ENCODE assay signal across 19 cellular contexts in genomic region chr13:54356849-54357248, GRCh38.
A peak's percentile ranks its signal among the peaks of the same experiment; 100 is the strongest.
DNase-seq lines count a peak whose midpoint lies in the region; ATAC-seq, FAIRE-seq and TF ChIP-seq lines count a peak whose summit lies in the region.
"Had no signal": no experiment of that assay in that cellular context is flagged by ENCODE, and none has a peak within 500 bp of the region (broad histone marks: within the 10 kb centered on the region; RNA-seq: fewer than 3 reads in every experiment).

No MANE protein-coding gene starts in this region.

- H3K36me3 ChIP-seq in ES-I3 (ENCODE audit: insufficient read depth, low read length) (0 out of 2 replicates have a peak, but pooled peaks cover 3% of the 10 kb centered on the region), HUES64 (ENCODE audit: insufficient read depth, low read length) (0 out of 2 replicates have a peak, but pooled peaks cover 2% of the 10 kb centered on the region), H1 (ENCODE audit: control insufficient read depth in 2 of 4, insufficient read depth in 4 of 4, low read length in 3 of 4) (no peaks in the 10 kb centered on the region; a peak in 1 of 8 replicates)
- H3K36me3 ChIP-seq in effector memory CD4-positive, alpha-beta T cell (ENCODE audit: control insufficient read depth, insufficient read depth, low read length) = no peaks in the 10 kb centered on the region
- H3K36me3 ChIP-seq: BE2C had no signal

- 11% methylated on average over 1 of the region's 1 CpG for WGBS in HUES64
- WGBS in H1 (ENCODE audit: extremely low coverage in 1 of 2, insufficient coverage in 1 of 2, insufficient read length in 1 of 2, insufficient replicate concordance in 2 of 2, low coverage in 1 of 2, low lambda C conversion rate in 2 of 2, missing lambda C conversion rate in 1 of 2), 2 experiments = 32% methylated on average over 1 of the region's 1 CpG; no CpG with 5 or more reads in 1 of the 2 experiments

- no peak overlapping the region for H3K27ac Mint-ChIP-seq in type B pancreatic cell
- H3K27ac Mint-ChIP-seq: CD4-positive, CD25-positive, alpha-beta regulatory T cell had no signal

- peak overlapping the region; percentile 51 to 64 for H3K4me2 ChIP-seq in H1 (ENCODE audit: insufficient read depth in 1 of 2, low read depth in 2 of 2, low read length in 2 of 2)
- H3K4me2 ChIP-seq: KMS-11 had no signal

- H4K5ac ChIP-seq in H1 (ENCODE audit: insufficient read length, low read depth, low read length) = peak overlapping the region; percentile 84

- H2BK120ac ChIP-seq in H1 (replicated peaks; ENCODE audit: low read depth, low read length) = peak overlapping the region; percentile 92

- H3K9me3 ChIP-seq in ES-I3 (ENCODE audit: control insufficient read depth, insufficient read depth, low read length) = no peaks in the 10 kb centered on the region
- no peaks in the 10 kb centered on the region for H3K9me3 ChIP-seq in HUES64 (ENCODE audit: insufficient read depth, low read depth, low read length)
- H3K9me3 ChIP-seq in H1 (ENCODE audit: insufficient read depth in 2 of 2, low read depth in 1 of 2, low read length in 1 of 2) = no peaks in the 10 kb centered on the region
- no peaks in the 10 kb centered on the region for H3K9me3 ChIP-seq in effector memory CD4-positive, alpha-beta T cell (ENCODE audit: control insufficient read depth, low read length)
- H3K9me3 ChIP-seq: BE2C had no signal

- H2BK15ac ChIP-seq in H1 (ENCODE audit: low read length) = no peak overlapping the region

- peaks cover 4% of the 10 kb centered on the region for H3K27me3 Mint-ChIP-seq in type B pancreatic cell
- H3K27me3 Mint-ChIP-seq: CD4-positive, CD25-positive, alpha-beta regulatory T cell had no signal

- no peak for ATAC-seq in HG03354 (IDR thresholded peaks at IDR 0.05; ENCODE audit: poor library complexity, severe bottlenecking, unreplicated experiment)

- no peak overlapping the region for H3K23ac ChIP-seq in H1 (ENCODE audit: insufficient read length)

- TF ChIP-seq POLR2A in H1 (IDR thresholded peaks at IDR 0.05; ENCODE audit: control extremely low read depth in 1 of 2, low read depth in 2 of 2, low read length in 2 of 2) = no peak

- H3K4me1 ChIP-seq in ES-I3 (ENCODE audit: insufficient read depth, low read length) (peaks cover 23% of the 10 kb centered on the region), HUES64 (ENCODE audit: insufficient read depth, low read length) (peaks cover 48% of the 10 kb centered on the region), H1 (replicated peaks in 1 of 4; ENCODE audit: control insufficient read depth in 3 of 4, insufficient read depth in 4 of 4, low read length in 3 of 4) (peaks cover 0 to 22% (median 6%) of the 10 kb centered on the region in 4 experiments; a peak in 4 of 7 replicates)
- H3K4me1 ChIP-seq in effector memory CD4-positive, alpha-beta T cell (ENCODE audit: control insufficient read depth, insufficient read depth, low read length, poor library complexity, severe bottlenecking) = no peaks in the 10 kb centered on the region
- H3K4me1 ChIP-seq: BE2C had no signal

- FAIRE-seq in H1 (lab: Jason Lieb, UNC) = peak; percentile 84
- FAIRE-seq: A204.1, GM12891 had no signal

- TF ChIP-seq EP300 in H1 (IDR thresholded peaks at IDR 0.05; ENCODE audit: borderline replicate concordance in 1 of 2, low read depth in 2 of 2, low read length in 2 of 2) = no peak

- H3K79me1 ChIP-seq in H1 (ENCODE audit: low read depth, low read length) = no peaks in the 10 kb centered on the region

- no peak overlapping the region for H3K4ac ChIP-seq in H1 (replicated peaks; ENCODE audit: insufficient read length, low read depth, low read length)

- intact Hi-C loops in dorsolateral prefrontal cortex (cut with DNase I) = no loop called here

- no peak overlapping the region for H4K91ac ChIP-seq in H1 (replicated peaks; ENCODE audit: insufficient read length, low read length)

- TF ChIP-seq RAD21 in H1 (IDR thresholded peaks at IDR 0.05 in 1 of 2, conservative IDR thresholded peaks at IDR 0.05 in 1 of 2; ENCODE audit: low read depth in 2 of 2, low read length in 2 of 2) = no peak

- no peak overlapping the region for H3K56ac ChIP-seq in H1 (replicated peaks; ENCODE audit: insufficient read length, low read depth, low read length)

- DNase-seq in H1 (ENCODE audit: low read depth in 1 of 2, low spot score in 2 of 2) (no peak), iPS-NIHi11 (ENCODE audit: low spot score) (peak; percentile 24), type B pancreatic cell (ENCODE audit: extremely low spot score, unreplicated experiment) (no peak), dorsolateral prefrontal cortex (no peak)
- DNase-seq in effector memory CD4-positive, alpha-beta T cell = no peak
- DNase-seq: BE2C; CD4-positive, CD25-positive, alpha-beta regulatory T cell; GOT3; NCI-H1417 treated with DMSO at 0.1 percent for 48 hours; NCI-H187 treated with DMSO at 0.1 percent for 48 hours; NCI-H748 treated with DMSO at 0.1 percent for 48 hours; OCI-M1; Right ventricle myocardium superior had no signal

- H4K8ac ChIP-seq in H1 (ENCODE audit: extremely low read depth, insufficient read depth, low read length) = no peak overlapping the region

- H2BK20ac ChIP-seq in H1 (ENCODE audit: low read length) = no peak overlapping the region; the same call in 1 of the 2 replicates

- H3K27me3 ChIP-seq in HUES64 (ENCODE audit: insufficient read depth, low read length) = no peaks in the 10 kb centered on the region
- no peaks in the 10 kb centered on the region for H3K27me3 ChIP-seq in H1 (replicated peaks in 1 of 4; ENCODE audit: control insufficient read depth in 3 of 4, extremely low read depth in 1 of 4, insufficient read depth in 3 of 4, low read length in 3 of 4)
- no peaks in the 10 kb centered on the region for H3K27me3 ChIP-seq in effector memory CD4-positive, alpha-beta T cell (replicated peaks; ENCODE audit: control insufficient read depth, insufficient read depth, low read length, poor library complexity, severe bottlenecking)
- no peaks in the 10 kb centered on the region for H3K27me3 ChIP-seq in dorsolateral prefrontal cortex
- H3K27me3 ChIP-seq: BE2C had no signal

- H2AFZ ChIP-seq in H1 (ENCODE audit: low read length) = no peak overlapping the region

- H3K4me3 ChIP-seq in HUES64 (ENCODE audit: low read length) (peak overlapping the region; percentile 39), H1 (ENCODE audit: extremely low read depth in 1 of 4, insufficient read depth in 2 of 4, low read depth in 3 of 4, low read length in 4 of 4) (peak overlapping the region in 3 of 4 experiments; percentile 12 to 46 (median 13); a peak in 3 of 8 replicates), dorsolateral prefrontal cortex (no peak overlapping the region)
- no peak overlapping the region for H3K4me3 ChIP-seq in effector memory CD4-positive, alpha-beta T cell (ENCODE audit: insufficient read depth, low read depth, low read length, poor library complexity, severe bottlenecking)

- peak overlapping the region; percentile 89; the same call in 1 of the 2 replicates for H2BK12ac ChIP-seq in H1 (ENCODE audit: low read depth, low read length)

- H4K20me1 ChIP-seq in H1 (replicated peaks in 1 of 2; ENCODE audit: control insufficient read depth in 1 of 2, insufficient read depth in 2 of 2, low read length in 2 of 2) = no peaks in the 10 kb centered on the region

- H3K4me1 Mint-ChIP-seq in type B pancreatic cell (ENCODE audit: unreplicated experiment) = peaks cover 10% of the 10 kb centered on the region
- H3K4me1 Mint-ChIP-seq: CD4-positive, CD25-positive, alpha-beta regulatory T cell had no signal

- H2BK5ac ChIP-seq in H1 (ENCODE audit: low read depth, low read length) = peak overlapping the region; percentile 93

- no peak for TF ChIP-seq CTCF in H1 (IDR thresholded peaks at IDR 0.05; ENCODE audit: control extremely low read depth in 1 of 3, insufficient read depth in 1 of 3, low read depth in 1 of 3, low read length in 3 of 3)
- TF ChIP-seq CTCF in type B pancreatic cell (conservative IDR thresholded peaks at IDR 0.05) = no peak
- no peak for TF ChIP-seq CTCF in dorsolateral prefrontal cortex (IDR thresholded peaks at IDR 0.05 in 54 of 56, conservative IDR thresholded peaks at IDR 0.05 in 2 of 56; ENCODE audit: low read depth in 1 of 56, partially characterized antibody in 56 of 56)

- peak overlapping the region; percentile 97 for H3K27ac ChIP-seq in HUES64 (ENCODE audit: low read depth, low read length)
- peak overlapping the region; percentile 66; the same call in 1 of the 2 replicates for H3K27ac ChIP-seq in H1 (ENCODE audit: low read depth, low read length)
- H3K27ac ChIP-seq in effector memory CD4-positive, alpha-beta T cell (ENCODE audit: insufficient read depth, low read length, poor library complexity, severe bottlenecking) = no peak overlapping the region
- no peak overlapping the region for H3K27ac ChIP-seq in dorsolateral prefrontal cortex
- H3K27ac ChIP-seq: KMS-11 had no signal

- POLR2A ChIA-PET in H1 (lab: Charles Lee; ENCODE audit: partially characterized antibody) = no interaction called here

- H3K18ac ChIP-seq in H1 (ENCODE audit: extremely low read depth, low read length) = peak overlapping the region; percentile 82

- H3K9ac ChIP-seq in ES-I3 (ENCODE audit: low read depth, low read length) (peak overlapping the region; percentile 2; the same call in 1 of the 2 replicates), HUES64 (ENCODE audit: low read depth, low read length) (peak overlapping the region; percentile 38; the same call in 1 of the 2 replicates), H1 (replicated peaks in 1 of 4; ENCODE audit: extremely low read depth in 1 of 4, low read depth in 3 of 4, low read length in 3 of 4) (no peak overlapping the region)
- H3K9ac ChIP-seq: KMS-11 had no signal

- H3K79me2 ChIP-seq in H1 (ENCODE audit: control insufficient read depth in 1 of 2, insufficient read depth in 2 of 2, low read length in 2 of 2) = no peaks in the 10 kb centered on the region

- H3K9me3 Mint-ChIP-seq in type B pancreatic cell = no peaks in the 10 kb centered on the region

- CTCF ChIA-PET in H1 (lab: Charles Lee; ENCODE audit: partially characterized antibody) = interaction anchor here (0.6 kb wide), 1 partner anchor 51 kb away, joined by 3 read pairs; no protein-coding TSS in a partner anchor

- no peak overlapping the region for H3K14ac ChIP-seq in H1 (ENCODE audit: insufficient read length)

- no peaks in the 10 kb centered on the region for H3K36me3 Mint-ChIP-seq in type B pancreatic cell
- H3K36me3 Mint-ChIP-seq: CD4-positive, CD25-positive, alpha-beta regulatory T cell had no signal

- H3K4me3 Mint-ChIP-seq in type B pancreatic cell = no peak overlapping the region
- H3K4me3 Mint-ChIP-seq: CD4-positive, CD25-positive, alpha-beta regulatory T cell had no signal

- H3K23me2 ChIP-seq in H1 (ENCODE audit: low read depth, low read length) = no peaks in the 10 kb centered on the region

- H2AK5ac ChIP-seq in H1 (ENCODE audit: low read depth, low read length) = no peak overlapping the region

TF ChIP-seq in H1, 55 proteins besides CTCF, POLR2A, EP300 and RAD21:
- 0 out of 2 replicates have a peak, but pooled peaks have one; percentile 7 for TF ChIP-seq TAF1 (IDR thresholded peaks at IDR 0.05; ENCODE audit: low read depth, low read length)
- peak; percentile 57; the same call in 1 of the 2 replicates for TF ChIP-seq TEAD4 (IDR thresholded peaks at IDR 0.05; ENCODE audit: low read depth, low read length)
- no peak for TF ChIP-seq TAF7 (optimal IDR thresholded peaks at IDR 0.05; ENCODE audit: borderline replicate concordance, low read depth, low read length)

Comparison
In these comparisons a context has a peak if more than half of its experiments do, and no peak if none do; other contexts are left out.
1. H3K9ac ChIP-seq: peak in ES-I3 (single experiment) and HUES64 (single experiment); none in H1 (0 of 4).
2. H3K27ac ChIP-seq: peak in HUES64 (single experiment) and H1 (single experiment); none in effector memory CD4-positive, alpha-beta T cell (single experiment) and dorsolateral prefrontal cortex (0 of 59).
3. H3K4me3 ChIP-seq: peak in HUES64 (single experiment) and H1 (3 of 4); none in effector memory CD4-positive, alpha-beta T cell (single experiment) and dorsolateral prefrontal cortex (0 of 59).